30 cellular contexts compared by ENCODE assay signal in genomic region chr1:167232801-167233200, GRCh38.
"Had no signal": no experiment of that assay in that cellular context is flagged by ENCODE, and none has a peak within 500 bp of the region (broad histone marks: within the 10 kb centered on the region; RNA-seq: fewer than 3 reads in every experiment).

No MANE protein-coding gene starts in this region.

- DNase-seq: activated B cell treated with CpG ODN at 0.5 μM for 24 hours; activated CD4-positive, alpha-beta memory T cell treated with anti-CD3 and anti-CD28 coated beads, Interleukin-2, amount 10 ng/mL, durations not matched to agents 7 days and 5 days; activated CD4-positive, alpha-beta T cell treated with anti-CD3 and anti-CD28 coated beads for 1 hour; activated CD4-positive, alpha-beta T cell treated with anti-CD3 and anti-CD28 coated beads for 36 hours; activated CD4-positive, alpha-beta T cell treated with anti-CD3 and anti-CD28 coated beads for 48 hours; activated CD4-positive, alpha-beta T cell treated with anti-CD3 and anti-CD28 coated beads, Interleukin-2, amount 10 ng/mL, durations not matched to agents 7 days and 5 days; activated CD4-positive, alpha-beta T cell treated with anti-CD3 and anti-CD28 coated beads, Interleukin-2, amount 50 U/mL, for 48 hours; activated CD8-positive, alpha-beta memory T cell treated with anti-CD3 and anti-CD28 coated beads for 24 hours; activated CD8-positive, alpha-beta memory T cell treated with anti-CD3 and anti-CD28 coated beads, Interleukin-2, amount 10 ng/mL, durations not matched to agents 7 days and 5 days; activated CD8-positive, alpha-beta memory T cell treated with anti-CD3 and anti-CD28 coated beads, Interleukin-2, amount 50 U/mL, for 48 hours; activated CD8-positive, alpha-beta T cell treated with anti-CD3 and anti-CD28 coated beads, Interleukin-2, amount 10 ng/mL, durations not matched to agents 7 days and 5 days; activated effector memory CD4-positive, alpha-beta T cell treated with Interleukin-2 at 50 U/mL for 16 hours; activated gamma-delta T cell; activated naive CD4-positive, alpha-beta T cell treated with anti-CD3 and anti-CD28 coated beads, Interleukin-2, amount 10 ng/mL, durations not matched to agents 7 days and 5 days; activated naive CD4-positive, alpha-beta T cell treated with Interleukin-2 at 50 U/mL for 16 hours; activated naive CD8-positive, alpha-beta T cell treated with anti-CD3 and anti-CD28 coated beads, Interleukin-2, amount 10 ng/mL, durations not matched to agents 7 days and 5 days; activated naive CD8-positive, alpha-beta T cell treated with anti-CD3 and anti-CD28 coated beads, Interleukin-2, amount 50 U/mL, for 24 hours; activated T-cell treated with anti-CD3 and anti-CD28 coated beads, Interleukin-2, amount 50 U/mL, for 24 hours; activated T-cell treated with anti-CD3 and anti-CD28 coated beads, Interleukin-2, amount 50 U/mL, for 48 hours; amygdala; anterior cingulate cortex; caudate nucleus; cerebellar nuclear complex; T-helper 1 cell; T-helper 2 cell; T-helper 9 cell had no signal

- H3K9me3 ChIP-seq: ascending aorta had no signal

- H3K4me3 ChIP-seq: ascending aorta, cardiac muscle cell had no signal

- H3K27ac ChIP-seq: ascending aorta, cardiac muscle cell, VCaP had no signal

- H3K36me3 ChIP-seq: ascending aorta, cardiac muscle cell had no signal

- ATAC-seq: activated CD4-positive, alpha-beta T cell treated with anti-CD3 and anti-CD28 coated beads for 36 hours; activated CD4-positive, CD25-positive, alpha-beta regulatory T cell treated with anti-CD3 and anti-CD28 coated beads, Interleukin-2, amount 50 U/mL, for 24 hours; activated CD8-positive, alpha-beta memory T cell treated with anti-CD3 and anti-CD28 coated beads, Interleukin-2, amount 10 ng/mL, durations not matched to agents 7 days and 5 days; activated CD8-positive, alpha-beta T cell treated with anti-CD3 and anti-CD28 coated beads, Interleukin-2, amount 10 ng/mL, durations not matched to agents 7 days and 5 days; activated naive CD8-positive, alpha-beta T cell treated with anti-CD3 and anti-CD28 coated beads, Interleukin-2, amount 50 U/mL, for 24 hours had no signal

- H3K27me3 ChIP-seq: ascending aorta, cardiac muscle cell had no signal

- H3K4me1 ChIP-seq: ascending aorta had no signal
